In the genomic region with DNA sequence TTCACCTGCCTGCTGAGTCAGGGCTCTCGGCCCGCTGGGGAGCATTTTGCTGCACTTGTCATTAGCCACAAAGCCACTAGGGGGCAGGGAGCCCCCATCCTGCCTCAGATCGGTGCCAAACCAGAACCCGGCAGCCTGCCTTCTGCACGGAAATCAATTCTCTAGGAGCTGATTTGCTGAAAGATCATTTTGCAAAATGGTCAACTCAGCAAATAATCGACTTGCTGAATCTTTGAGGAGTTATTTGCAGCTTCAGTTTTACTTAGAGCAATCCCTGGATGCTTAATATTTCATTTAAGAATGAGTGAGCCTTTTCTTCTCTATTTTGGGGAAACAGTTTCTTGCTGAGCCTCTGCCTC, we compare ENCODE assay signal across 8 cellular contexts. TPM values are rescaled to one million over a fixed set of nuclear protein-coding genes. Genes with fewer than 3 reads are reported as not detected.
DNase-seq lines count a peak whose midpoint lies in the region; ATAC-seq, FAIRE-seq and TF ChIP-seq lines count a peak whose summit lies in the region.

No MANE protein-coding gene starts in this region.

- H3K4me1 ChIP-seq in psoas muscle: no peaks in the 10 kb centered on the region

- WGBS in psoas muscle, 3 donors: 1 to 4% (median 2%) methylated on average over 6 of the region's 6 CpGs

- H3K4me1 Mint-ChIP-seq in activated naive CD4-positive, alpha-beta T cell treated with anti-CD3 and anti-CD28 coated beads, Interleukin-2, amount 10 ng/mL, durations not matched to agents 7 days and 5 days: peaks cover 52% of the 10 kb centered on the region

- no peaks in the 10 kb centered on the region for H3K27me3 Mint-ChIP-seq in activated naive CD4-positive, alpha-beta T cell treated with anti-CD3 and anti-CD28 coated beads, Interleukin-2, amount 10 ng/mL, durations not matched to agents 7 days and 5 days

- peak; percentile 62 for TF ChIP-seq CTCF in psoas muscle (IDR thresholded peaks at IDR 0.05)

- H3K9me3 ChIP-seq in MG63 (no peaks in the 10 kb centered on the region), psoas muscle (no peaks in the 10 kb centered on the region)

- peak overlapping the region; percentile 89 for H3K4me3 Mint-ChIP-seq in activated naive CD4-positive, alpha-beta T cell treated with anti-CD3 and anti-CD28 coated beads, Interleukin-2, amount 10 ng/mL, durations not matched to agents 7 days and 5 days

- CTCF ChIA-PET in activated naive CD4-positive, alpha-beta T cell treated with anti-CD3 and anti-CD28 coated beads, Interleukin-2, amount 10 ng/mL, durations not matched to agents 7 days and 5 days (lab: Charles Lee): interaction anchor here (0.7 to 4.4 kb wide), 36 partner anchors 8 to 427 kb away, joined by 3 to 72 read pairs (median 7); a partner anchor contains a TSS

- H3K27ac Mint-ChIP-seq in activated naive CD4-positive, alpha-beta T cell treated with anti-CD3 and anti-CD28 coated beads, Interleukin-2, amount 10 ng/mL, durations not matched to agents 7 days and 5 days: peak overlapping the region; percentile 91

- no peak for FAIRE-seq in urothelium cell line (lab: Jason Lieb, UNC)

- no peak overlapping the region for H3K27ac ChIP-seq in psoas muscle

- peak; percentile 87 for DNase-seq in DMS53 (lab: John Stamatoyannopoulos, UW)
- peak; percentile 48 for DNase-seq in MG63
- DNase-seq in SK-N-DZ (ENCODE audit: low spot score): peak; percentile 53
- DNase-seq in activated naive CD4-positive, alpha-beta T cell treated with anti-CD3 and anti-CD28 coated beads, Interleukin-2, amount 10 ng/mL, durations not matched to agents 7 days and 5 days: peak; percentile 92
- DNase-seq in Right ventricle myocardium inferior (ENCODE audit: missing footprints): peak; percentile 93
- peak; percentile 61 to 76 for DNase-seq in psoas muscle
- peak; percentile 54 for DNase-seq in urothelium cell line (ENCODE audit: low spot score)

- peak; percentile 55 for ATAC-seq in GM21723 (IDR thresholded peaks at IDR 0.05; ENCODE audit: unreplicated experiment)
- ATAC-seq in Right ventricle myocardium inferior: peak; percentile 60
- ATAC-seq in psoas muscle: peak in 2 of 4 donors; percentile 62 to 74

- H3K36me3 ChIP-seq in MG63 (no peaks in the 10 kb centered on the region), psoas muscle (ENCODE audit: insufficient read depth in 1 of 2, low read depth in 1 of 2) (no peaks in the 10 kb centered on the region)

- peaks cover under 1% of the 10 kb centered on the region for H3K9me3 Mint-ChIP-seq in activated naive CD4-positive, alpha-beta T cell treated with anti-CD3 and anti-CD28 coated beads, Interleukin-2, amount 10 ng/mL, durations not matched to agents 7 days and 5 days

- intact Hi-C loops in Right ventricle myocardium inferior (cut with DNase I) (loop anchor here (1.0 kb wide), 1 partner anchor 309 kb away; no protein-coding TSS in a partner anchor), psoas muscle (cut with DNase I) (loop anchor here in 1 of 2 donors (5.0 kb wide), 1 partner anchor 309 kb away; no protein-coding TSS in a partner anchor)

- no peak overlapping the region for H3K4me3 ChIP-seq in MG63
- no peak overlapping the region for H3K4me3 ChIP-seq in psoas muscle

- H3K36me3 Mint-ChIP-seq in activated naive CD4-positive, alpha-beta T cell treated with anti-CD3 and anti-CD28 coated beads, Interleukin-2, amount 10 ng/mL, durations not matched to agents 7 days and 5 days: peaks cover 25% of the 10 kb centered on the region

- H3K27me3 ChIP-seq in MG63 (no peaks in the 10 kb centered on the region), psoas muscle (ENCODE audit: insufficient read depth in 3 of 3, low read length in 2 of 3) (peaks cover 0 to 29% (median 12%) of the 10 kb centered on the region in 3 donors)

RNA-seq across cellular contexts. Expression of a gene that starts 1.7 kb away (rescaled TPM):
- total RNA-seq in MG63 (2014; rRNA removed; shearing (Covaris generic); ENCODE audit: low replicate concordance): not detected in 2 replicates
- polyA plus RNA-seq in SK-N-DZ (2014; cell fraction: cytosol; rRNA removed): 0.03 TPM in 1 of 2 replicates, not detected in the other
- polyA plus RNA-seq in SK-N-DZ (2014; cell fraction: nucleus; rRNA removed): not detected in 2 replicates
- total RNA-seq in Right ventricle myocardium inferior: 14.9 TPM
- 10 to 100 TPM in 1 of 4 donors, 1 to 10 TPM in 3; 6.1 to 11.9 (median 7.0) TPM for total RNA-seq in psoas muscle
- polyA plus RNA-seq in psoas muscle: 1 to 10 TPM; 4.4 to 7.8 (median 4.7) TPM
